In genomic region chr7:44380831-44381493, GRCh38 we compare ENCODE assay signal across 16 cellular contexts. TPM values are rescaled to one million over a fixed set of nuclear protein-coding genes. Genes with fewer than 3 reads are reported as not detected.
DNase-seq lines count a peak whose midpoint lies in the region; ATAC-seq and TF ChIP-seq lines count a peak whose summit lies in the region.
"Had no signal": no experiment of that assay in that cellular context is flagged by ENCODE, and none has a peak within 500 bp of the region (broad histone marks: within the 10 kb centered on the region; RNA-seq: fewer than 3 reads in every experiment).

No MANE protein-coding gene starts in this region.

- H3K9me3 Mint-ChIP-seq in MCF 10A (ENCODE audit: unreplicated experiment) (no peaks in the 10 kb centered on the region), brain (no peaks in the 10 kb centered on the region)
- no peaks in the 10 kb centered on the region for H3K9me3 Mint-ChIP-seq in naive thymus-derived CD8-positive, alpha-beta T cell

- in situ Hi-C loops in mammary epithelial cell (cut with MboI; ENCODE audit: low sequenced_read_pairs in 2 of 2) = no loop called here

- no TSS peak for BruUV-seq in MCF 10A (replicated peaks; lab: Mats Ljungman, UMichigan)
- no TSS peak for BruUV-seq in mammary epithelial cell (replicated peaks; lab: Mats Ljungman, UMichigan)

- no peak overlapping the region for H3K9ac ChIP-seq in mammary epithelial cell (ENCODE audit: insufficient read depth, low read length)

- H3K4me3 ChIP-seq in mammary epithelial cell (replicated peaks in 1 of 3; ENCODE audit: insufficient read depth in 1 of 3, low read depth in 2 of 3, low read length in 3 of 3) = no peak overlapping the region
- H3K4me3 ChIP-seq in vagina = no peak overlapping the region
- H3K4me3 ChIP-seq: heart left ventricle, lower lobe of right lung, upper lobe of right lung had no signal

- H3K4me2 ChIP-seq in mammary epithelial cell (ENCODE audit: insufficient read depth, low read depth, low read length) = no peak overlapping the region

- ATAC-seq in HG03521 (IDR thresholded peaks at IDR 0.05; ENCODE audit: unreplicated experiment) (no peak), HG02981 (IDR thresholded peaks at IDR 0.05; ENCODE audit: unreplicated experiment) (no peak)
- no peak for ATAC-seq in naive thymus-derived CD8-positive, alpha-beta T cell
- ATAC-seq: heart left ventricle, lower lobe of right lung, upper lobe of right lung had no signal

- DNase-seq in MCF 10A (ENCODE audit: unreplicated experiment) = no peak
- no peak for DNase-seq in mammary epithelial cell
- DNase-seq in kidney tubule cell (ENCODE audit: low spot score) = peak; percentile 35
- DNase-seq in vagina (ENCODE audit: extremely low spot score in 2 of 2) = peak; percentile 67 to 74
- no peak for DNase-seq in naive thymus-derived CD8-positive, alpha-beta T cell
- DNase-seq: activated naive CD4-positive, alpha-beta T cell treated with Interleukin-2 at 50 U/mL for 16 hours; lower lobe of right lung; NCI-H1092; nucleus accumbens; T-helper 2 cell; upper lobe of right lung had no signal

- POLR2A ChIA-PET in MCF 10A (lab: Yijun Ruan, JAX) = interaction anchor here (0.6 kb wide), 2 partner anchors 175 to 199 kb away, joined by 3 to 4 read pairs; no protein-coding TSS in a partner anchor
- POLR2A ChIA-PET in naive thymus-derived CD8-positive, alpha-beta T cell (lab: Charles Lee) = no interaction called here

- dilution Hi-C loops in mammary epithelial cell (cut with HindIII; ENCODE audit: low sequenced_read_pairs) = loop anchor here (5.0 kb wide), 1 partner anchor 139 kb away; no protein-coding TSS in a partner anchor

- H3K27ac Mint-ChIP-seq in MCF 10A (ENCODE audit: low read depth, unreplicated experiment) = peak overlapping the region; percentile 62
- peak overlapping the region in 3 of 5 experiments; percentile 16 to 60 (median 41) for H3K27ac Mint-ChIP-seq in brain
- peak overlapping the region in 5 of 10 donors; percentile 15 to 71 (median 55) for H3K27ac Mint-ChIP-seq in naive thymus-derived CD8-positive, alpha-beta T cell

- no peak for TF ChIP-seq POLR2A in vagina (IDR thresholded peaks at IDR 0.05)

- H3K4me3 Mint-ChIP-seq in MCF 10A (ENCODE audit: unreplicated experiment) = no peak overlapping the region
- H3K4me3 Mint-ChIP-seq in brain = no peak overlapping the region
- H3K4me3 Mint-ChIP-seq in naive thymus-derived CD8-positive, alpha-beta T cell = no peak overlapping the region

- no peaks in the 10 kb centered on the region for H4K20me1 ChIP-seq in mammary epithelial cell (ENCODE audit: insufficient read depth, low read length)

- no peaks in the 10 kb centered on the region for H3K9me3 ChIP-seq in mammary epithelial cell (replicated peaks; ENCODE audit: insufficient read depth, low read length)
- H3K9me3 ChIP-seq in vagina = no peaks in the 10 kb centered on the region
- H3K9me3 ChIP-seq: heart left ventricle, lower lobe of right lung, upper lobe of right lung had no signal

- H3K27ac ChIP-seq in mammary epithelial cell (ENCODE audit: insufficient read depth, low read depth, low read length) (no peak overlapping the region), vagina (no peak overlapping the region)
- H3K27ac ChIP-seq: heart left ventricle, lower lobe of right lung, upper lobe of right lung had no signal

- H3K36me3 Mint-ChIP-seq in MCF 10A (ENCODE audit: insufficient read depth, unreplicated experiment) (peaks cover 41% of the 10 kb centered on the region), brain (peaks cover 16% of the 10 kb centered on the region)
- peaks cover 0 to 32% (median 2%) of the 10 kb centered on the region in 3 donors for H3K36me3 Mint-ChIP-seq in naive thymus-derived CD8-positive, alpha-beta T cell

- H2AFZ ChIP-seq in mammary epithelial cell (ENCODE audit: low read depth, low read length) = no peak overlapping the region

- intact Hi-C loops in MCF 10A (cut with micrococcal nuclease) = no loop called here
- intact Hi-C loops in mammary epithelial cell (cut with micrococcal nuclease) = no loop called here
- intact Hi-C loops in vagina (cut with DNase I) = no loop called here

- peaks cover 12% of the 10 kb centered on the region for H3K4me1 Mint-ChIP-seq in MCF 10A (ENCODE audit: insufficient read depth, unreplicated experiment)
- H3K4me1 Mint-ChIP-seq in brain = peaks cover 21% of the 10 kb centered on the region
- H3K4me1 Mint-ChIP-seq in naive thymus-derived CD8-positive, alpha-beta T cell = peaks cover 4 to 21% (median 15%) of the 10 kb centered on the region in 4 donors

- no peaks in the 10 kb centered on the region for H3K79me2 ChIP-seq in mammary epithelial cell (ENCODE audit: insufficient read depth, low read length)

- CTCF ChIA-PET in MCF 10A (lab: Yijun Ruan, JAX) = interaction anchor here (0.6 kb wide), 1 partner anchor 70 kb away, joined by 3 read pairs; no protein-coding TSS in a partner anchor
- CTCF ChIA-PET in mammary epithelial cell (lab: Charles Lee; ENCODE audit: low non-redundant PET) = no interaction called here

- WGBS in mammary epithelial cell (ENCODE audit: low coverage, missing lambda C conversion rate) = 93% methylated on average over 3 of the region's 4 CpGs

- H3K36me3 ChIP-seq in mammary epithelial cell (ENCODE audit: insufficient read depth, low read length) = peaks cover 10% of the 10 kb centered on the region
- peaks cover 0 to 15% of the 10 kb centered on the region in 2 donors for H3K36me3 ChIP-seq in vagina

- H3K27me3 Mint-ChIP-seq in MCF 10A (ENCODE audit: insufficient read depth, unreplicated experiment) (no peaks in the 10 kb centered on the region), brain (peaks cover under 1% of the 10 kb centered on the region)
- H3K27me3 Mint-ChIP-seq in naive thymus-derived CD8-positive, alpha-beta T cell = no peaks in the 10 kb centered on the region

- H3K4me1 ChIP-seq in mammary epithelial cell (ENCODE audit: insufficient read depth, low read length) = peaks cover 38% of the 10 kb centered on the region
- H3K4me1 ChIP-seq in vagina = no peaks in the 10 kb centered on the region
- H3K4me1 ChIP-seq: lower lobe of right lung, upper lobe of right lung had no signal

- no peak for TF ChIP-seq CTCF in MCF 10A (IDR thresholded peaks at IDR 0.05; ENCODE audit: unreplicated experiment)
- TF ChIP-seq CTCF in mammary epithelial cell (conservative IDR thresholded peaks at IDR 0.05 in 1 of 2, IDR thresholded peaks at IDR 0.05 in 1 of 2; ENCODE audit: extremely low read depth in 1 of 2, insufficient read depth in 1 of 2, low read depth in 1 of 2, low read length in 2 of 2) = no peak
- TF ChIP-seq CTCF in brain (conservative IDR thresholded peaks at IDR 0.05) = no peak
- no peak for TF ChIP-seq CTCF in vagina (IDR thresholded peaks at IDR 0.05)

- H3K27me3 ChIP-seq in mammary epithelial cell (ENCODE audit: insufficient read depth, low read length) (no peaks in the 10 kb centered on the region), vagina (no peaks in the 10 kb centered on the region)
- H3K27me3 ChIP-seq: heart left ventricle, upper lobe of right lung had no signal

RNA-seq across cellular contexts. Expression of gene CAMK2B, which starts 55.6 kb away (rescaled TPM):
- total RNA-seq in MCF 10A (2022) (0.54 and 1.8 TPM in 2 replicates), mammary epithelial cell (under 1 TPM; 0.33 to 0.64 TPM), vagina (3.2 TPM)
- polyA plus RNA-seq in mammary epithelial cell (4.9 TPM), brain (ENCODE audit: insufficient read depth, low read depth, low replicate concordance) (88.4 TPM)
- 4.2 TPM for polyA minus RNA-seq in mammary epithelial cell
- not detected for total RNA-seq in naive thymus-derived CD8-positive, alpha-beta T cell
- polyA plus RNA-seq in naive thymus-derived CD8-positive, alpha-beta T cell = not detected
- polyA plus RNA-seq: AG04450 had no signal

Comparison
In these comparisons a context has a peak if more than half of its experiments do, and no peak if none do; other contexts are left out.
1. DNase-seq: peak in kidney tubule cell (single experiment) and vagina (2 of 2); none in MCF 10A (single experiment), mammary epithelial cell (single experiment) and naive thymus-derived CD8-positive, alpha-beta T cell (0 of 10).